8 cellular contexts compared by ENCODE assay signal in genomic region chr1:99645699-99646531, GRCh38. TPM values are rescaled to one million over a fixed set of nuclear protein-coding genes. Genes with fewer than 3 reads are reported as not detected.
A peak's percentile ranks its signal among the peaks of the same experiment; 100 is the strongest.
DNase-seq lines count a peak whose midpoint lies in the region; FAIRE-seq and TF ChIP-seq lines count a peak whose summit lies in the region.

PALMD (plus strand) TSS chr1:99646113; CDS start chr1:99646318, 205 bp downstream.

- intact Hi-C loops in PC-9 (cut with micrococcal nuclease; ENCODE audit: unreplicated experiment), result loop anchor here (1.0 to 5.0 kb wide), 3 partner anchors 13 to 49 kb away; no protein-coding TSS in a partner anchor
- intact Hi-C loops in ovary (cut with DNase I), result loop anchor here in 1 of 4 donors (5.0 kb wide), 1 partner anchor 44 kb away; no protein-coding TSS in a partner anchor
- intact Hi-C loops in activated CD4-positive, alpha-beta memory T cell treated with anti-CD3 and anti-CD28 coated beads for 36 hours (cut with micrococcal nuclease), result no loop called here

- H3K4me3 Mint-ChIP-seq in activated CD4-positive, alpha-beta memory T cell treated with anti-CD3 and anti-CD28 coated beads for 36 hours, result no peak within 1 kb of the TSS

- H3K36me3 ChIP-seq in PC-9 (ENCODE audit: low read depth) (no peaks in the 10 kb centered on the region), ovary (no peaks in the 10 kb centered on the region)

- H3K27ac ChIP-seq in PC-9 (peak within 1 kb of the TSS; percentile 78), ovary (peak within 1 kb of the TSS; percentile 55 to 80)

- no peaks in the 10 kb centered on the region for H3K9me3 Mint-ChIP-seq in activated CD4-positive, alpha-beta memory T cell treated with anti-CD3 and anti-CD28 coated beads for 36 hours

- H3K36me3 Mint-ChIP-seq in activated CD4-positive, alpha-beta memory T cell treated with anti-CD3 and anti-CD28 coated beads for 36 hours, result no peaks in the 10 kb centered on the region

- 0 out of 2 replicates have a peak, but pooled peaks cover under 1% of the 10 kb centered on the region for H3K9me2 ChIP-seq in PC-9 (ENCODE audit: insufficient read depth)

- H4K20me1 ChIP-seq in PC-9 (ENCODE audit: insufficient read depth), result no peaks in the 10 kb centered on the region

- POLR2A ChIA-PET in PC-9 (lab: Charles Lee; ENCODE audit: unreplicated experiment), result interaction anchor here (0.6 to 0.7 kb wide), 4 partner anchors 15 to 1250 kb away, joined by 3 to 4 read pairs (median 3); no protein-coding TSS in a partner anchor
- POLR2A ChIA-PET in activated CD4-positive, alpha-beta memory T cell treated with anti-CD3 and anti-CD28 coated beads for 36 hours (lab: Charles Lee), result no interaction called here

- H3K79me2 ChIP-seq in PC-9 (ENCODE audit: low read depth), result peaks cover 17% of the 10 kb centered on the region; the same call in 1 of the 2 replicates

- no peak for FAIRE-seq in GM12891 (lab: Jason Lieb, UNC)

- peak within 1 kb of the TSS; percentile 74 for H2AFZ ChIP-seq in PC-9

- BruUV-seq in PC-9 (replicated peaks; lab: Mats Ljungman, UMichigan), result no TSS peak

- CTCF ChIA-PET in PC-9 (lab: Charles Lee), result no interaction called here
- CTCF ChIA-PET in activated CD4-positive, alpha-beta memory T cell treated with anti-CD3 and anti-CD28 coated beads for 36 hours (lab: Charles Lee), result no interaction called here

- TF ChIP-seq POLR2A in ovary (IDR thresholded peaks at IDR 0.05) (no peak), GM12891 (IDR thresholded peaks at IDR 0.05; ENCODE audit: low read depth, low read length) (no peak)

- H3K27me3 ChIP-seq in PC-9 (ENCODE audit: insufficient read depth, low read depth) (no peaks in the 10 kb centered on the region), ovary (no peaks in the 10 kb centered on the region)

- peak within 1 kb of the TSS; percentile 88 for H3K4me2 ChIP-seq in PC-9

- H3F3A ChIP-seq in PC-9 (ENCODE audit: insufficient read depth, low read depth), result peaks cover 19% of the 10 kb centered on the region

- no peak for TF ChIP-seq EP300 in ovary (IDR thresholded peaks at IDR 0.05)

- TF ChIP-seq CTCF in PC-9 (conservative IDR thresholded peaks at IDR 0.05), result no peak
- no peak for TF ChIP-seq CTCF in fibroblast of villous mesenchyme (IDR thresholded peaks at IDR 0.05; ENCODE audit: insufficient read depth, low read depth, low read length)
- no peak for TF ChIP-seq CTCF in ovary (IDR thresholded peaks at IDR 0.05)

- peak within 1 kb of the TSS; percentile 57 for H3K4me3 ChIP-seq in PC-9
- H3K4me3 ChIP-seq in fibroblast of villous mesenchyme (ENCODE audit: low read depth, low read length), result peak within 1 kb of the TSS; percentile 33
- peak within 1 kb of the TSS; percentile 31 for H3K4me3 ChIP-seq in ovary

- 3 to 7% (median 6%) methylated on average over 17 of the region's 17 CpGs for WGBS in ovary, 3 donors

- peaks cover 2% of the 10 kb centered on the region for H3K4me1 Mint-ChIP-seq in activated CD4-positive, alpha-beta memory T cell treated with anti-CD3 and anti-CD28 coated beads for 36 hours (ENCODE audit: low read depth)

- 0 out of 2 replicates have a peak, but pooled peaks cover 5% of the 10 kb centered on the region for H3K9me3 ChIP-seq in PC-9 (ENCODE audit: insufficient read depth, low read depth)
- H3K9me3 ChIP-seq in ovary, result no peaks in the 10 kb centered on the region

- no peak within 1 kb of the TSS for H3K27ac Mint-ChIP-seq in activated CD4-positive, alpha-beta memory T cell treated with anti-CD3 and anti-CD28 coated beads for 36 hours

- peaks cover 11% of the 10 kb centered on the region for H3K27me3 Mint-ChIP-seq in activated CD4-positive, alpha-beta memory T cell treated with anti-CD3 and anti-CD28 coated beads for 36 hours

- DNase-seq in DMS 273 (lab: John Stamatoyannopoulos, UW; ENCODE audit: unreplicated experiment) (peak; percentile 82), PC-9 (peak; percentile 36 to 83), fibroblast of villous mesenchyme (ENCODE audit: low read depth) (no peak), ovary (peak; percentile 35 to 52 (median 45)), cerebellar nuclear complex (lab: John Stamatoyannopoulos, UW) (no peak), NCI-H187 treated with DMSO at 0.1 percent for 48 hours (lab: John Stamatoyannopoulos, UW) (no peak), GM12891 (ENCODE audit: insufficient read length, low spot score) (no peak)
- no peak for DNase-seq in activated CD4-positive, alpha-beta memory T cell treated with anti-CD3 and anti-CD28 coated beads for 36 hours

- H3K4me1 ChIP-seq in PC-9 (replicated peaks; ENCODE audit: insufficient read depth), result peaks cover 53% of the 10 kb centered on the region
- peaks cover 10% of the 10 kb centered on the region for H3K4me1 ChIP-seq in ovary (ENCODE audit: insufficient read depth)

TF ChIP-seq in GM12891, 5 proteins besides CTCF, POLR2A, EP300 and RAD21:
- TF ChIP-seq POLR2AphosphoS5 (IDR thresholded peaks at IDR 0.05; ENCODE audit: low read depth, low read length), result no peak
- no peak for TF ChIP-seq PAX5 (IDR thresholded peaks at IDR 0.05; ENCODE audit: insufficient read depth, low read length, severe bottlenecking)
- no peak for TF ChIP-seq POU2F2 (IDR thresholded peaks at IDR 0.05; ENCODE audit: low read depth, low read length)
- TF ChIP-seq SPI1 (IDR thresholded peaks at IDR 0.05; ENCODE audit: low read depth, low read length), result no peak
- TF ChIP-seq TAF1 (IDR thresholded peaks at IDR 0.05; ENCODE audit: low read depth, low read length), result no peak

RNA-seq across cellular contexts. Expression of gene PALMD, which starts in this region (rescaled TPM):
- total RNA-seq in PC-9 (2021) (0.68 and 1.2 TPM in 2 replicates), fibroblast of villous mesenchyme (6.8 and 16.8 TPM in 2 replicates), ovary (10 to 100 TPM; 18.0 to 43.7 (median 30.2) TPM)
- 10 to 100 TPM; 20.3 to 38.5 TPM for polyA plus RNA-seq in ovary
- total RNA-seq in activated CD4-positive, alpha-beta memory T cell treated with anti-CD3 and anti-CD28 coated beads for 36 hours, result not detected
- not detected for polyA plus RNA-seq in GM12891 (2012; ENCODE audit: low read depth, missing spikeins)

Comparison
In these comparisons a context has a peak if more than half of its experiments do, and no peak if none do; other contexts are left out.
1. DNase-seq: peak in DMS 273 (single experiment), PC-9 (2 of 2) and ovary (5 of 5); none in fibroblast of villous mesenchyme (single experiment), activated CD4-positive, alpha-beta memory T cell treated with anti-CD3 and anti-CD28 coated beads for 36 hours (single experiment), cerebellar nuclear complex (0 of 2), NCI-H187 treated with DMSO at 0.1 percent for 48 hours (single experiment) and GM12891 (single experiment).
2. Peak in every context shown above with its lines, with median percentiles within 50 percentile points of each other: H3K4me3 ChIP-seq.